ENCODE assay signal across 13 cellular contexts in the genomic region with DNA sequence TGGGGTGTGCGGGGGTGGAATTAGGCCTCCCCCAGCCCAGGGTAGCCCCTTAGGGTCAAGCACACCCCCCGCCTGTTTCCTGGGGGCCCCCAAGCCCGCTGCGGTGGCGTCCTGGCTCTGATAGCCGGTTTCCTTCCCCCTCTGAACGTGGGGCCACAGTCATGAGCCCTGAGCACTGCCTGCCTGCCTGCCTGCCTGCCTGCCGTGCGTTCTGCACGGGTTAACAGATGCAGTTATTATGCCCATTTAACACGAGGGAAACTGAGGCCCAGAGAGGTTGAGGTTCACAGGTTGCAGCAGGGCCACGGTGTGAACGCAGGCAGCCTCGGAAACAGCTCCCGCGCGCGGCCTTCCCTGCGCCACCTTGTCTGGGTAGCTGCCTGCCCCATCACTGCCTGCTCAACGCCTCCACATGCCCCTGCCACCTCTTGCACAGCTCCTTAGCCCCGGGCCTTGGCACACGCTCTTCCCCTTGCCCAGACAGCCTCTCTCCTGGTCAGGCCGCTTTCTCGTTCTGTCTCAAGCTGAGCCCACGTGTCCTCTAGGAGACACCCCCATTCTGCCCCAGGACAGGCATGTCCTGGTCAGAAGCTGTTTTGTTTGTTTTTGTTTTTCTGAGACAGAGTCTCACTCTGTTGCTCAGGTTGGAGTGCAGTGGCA. TPM values are rescaled to one million over a fixed set of nuclear protein-coding genes. Genes with fewer than 3 reads are reported as not detected.
DNase-seq lines count a peak whose midpoint lies in the region; ATAC-seq, FAIRE-seq and TF ChIP-seq lines count a peak whose summit lies in the region.
"Had no signal": no experiment of that assay in that cellular context is flagged by ENCODE, and none has a peak within 500 bp of the region (broad histone marks: within the 10 kb centered on the region; RNA-seq: fewer than 3 reads in every experiment).

No MANE protein-coding gene starts in this region.

- H3K27ac Mint-ChIP-seq in CD4-positive, CD25-positive, alpha-beta regulatory T cell = peak overlapping the region in 1 of 3 donors; percentile 94
- H3K27ac Mint-ChIP-seq in naive thymus-derived CD8-positive, alpha-beta T cell = peak overlapping the region in 5 of 10 donors; percentile 18 to 83 (median 69)

- H3K4me1 Mint-ChIP-seq in CD4-positive, CD25-positive, alpha-beta regulatory T cell = peaks cover 0 to 20% (median 5%) of the 10 kb centered on the region in 4 donors
- peaks cover 7 to 28% (median 19%) of the 10 kb centered on the region in 4 donors for H3K4me1 Mint-ChIP-seq in naive thymus-derived CD8-positive, alpha-beta T cell

- no peak overlapping the region for H3K4me3 ChIP-seq in CD4-positive, CD25-positive, alpha-beta regulatory T cell (ENCODE audit: low read depth, low read length)

- peaks cover 7% of the 10 kb centered on the region for H3K27me3 Mint-ChIP-seq in CD4-positive, CD25-positive, alpha-beta regulatory T cell
- peaks cover 0 to 8% (median 0%) of the 10 kb centered on the region in 5 donors for H3K27me3 Mint-ChIP-seq in naive thymus-derived CD8-positive, alpha-beta T cell

- no peaks in the 10 kb centered on the region for H3K36me3 ChIP-seq in CD4-positive, CD25-positive, alpha-beta regulatory T cell (ENCODE audit: control insufficient read depth, insufficient read depth, low read length)

- no peak for FAIRE-seq in H54 (lab: Jason Lieb, UNC)
- FAIRE-seq: D721Med had no signal

- H3K9me3 ChIP-seq in CD4-positive, CD25-positive, alpha-beta regulatory T cell (ENCODE audit: control insufficient read depth in 2 of 2, low read length in 2 of 2) = no peaks in the 10 kb centered on the region

- peak overlapping the region; percentile 78 to 84 (median 80) for H3K4me3 Mint-ChIP-seq in CD4-positive, CD25-positive, alpha-beta regulatory T cell
- peak overlapping the region; percentile 60 to 84 (median 70) for H3K4me3 Mint-ChIP-seq in naive thymus-derived CD8-positive, alpha-beta T cell

- H3K27me3 ChIP-seq in CD4-positive, CD25-positive, alpha-beta regulatory T cell (ENCODE audit: control insufficient read depth, insufficient read depth, low read length) = no peaks in the 10 kb centered on the region

- peaks cover 0 to 1% (median 0%) of the 10 kb centered on the region in 7 donors for H3K9me3 Mint-ChIP-seq in CD4-positive, CD25-positive, alpha-beta regulatory T cell
- H3K9me3 Mint-ChIP-seq in naive thymus-derived CD8-positive, alpha-beta T cell = no peaks in the 10 kb centered on the region

- no peaks in the 10 kb centered on the region for H3K36me3 Mint-ChIP-seq in CD4-positive, CD25-positive, alpha-beta regulatory T cell
- no peaks in the 10 kb centered on the region for H3K36me3 Mint-ChIP-seq in naive thymus-derived CD8-positive, alpha-beta T cell

- H3K27ac ChIP-seq in CD4-positive, CD25-positive, alpha-beta regulatory T cell (ENCODE audit: insufficient read depth, low read length, poor library complexity, severe bottlenecking) = no peak overlapping the region
- H3K27ac ChIP-seq: SK-N-MC had no signal

- TF ChIP-seq POLR2A in H54 (IDR thresholded peaks at IDR 0.05; ENCODE audit: low read depth, low read length) = no peak

- POLR2A ChIA-PET in naive thymus-derived CD8-positive, alpha-beta T cell (lab: Charles Lee) = interaction anchor here (1.0 to 1.9 kb wide), 4 partner anchors 12 to 134 kb away, joined by 3 to 6 read pairs (median 4); partner anchors contain the start of gene CIRBP

- no peak for ATAC-seq in CD4-positive, CD25-positive, alpha-beta regulatory T cell (ENCODE audit: low read depth in 2 of 2)
- no peak for ATAC-seq in naive thymus-derived CD8-positive, alpha-beta T cell
- ATAC-seq in GM19467 (IDR thresholded peaks at IDR 0.05; ENCODE audit: unreplicated experiment) = no peak

- in situ Hi-C loops in T47D (cut with HindIII; ENCODE audit: low pct_unique_long_range_greater_than_20kb, low sequenced_read_pairs) = no loop called here

- no peak for DNase-seq in CD4-positive, CD25-positive, alpha-beta regulatory T cell
- DNase-seq in Kasumi-1 (lab: John Stamatoyannopoulos, UW) (peak; percentile 15 to 17), T47D (ENCODE audit: low read depth in 1 of 2, low spot score in 1 of 2) (peak; percentile 87 to 98), T-helper 9 cell (no peak), H54 (ENCODE audit: insufficient read length, low spot score) (no peak), GM20000 (ENCODE audit: low spot score) (no peak)
- no peak for DNase-seq in naive thymus-derived CD8-positive, alpha-beta T cell
- DNase-seq: activated CD8-positive, alpha-beta memory T cell treated with anti-CD3 and anti-CD28 coated beads, Interleukin-2, amount 50 U/mL, for 48 hours; KBM-7; NCI-H2227 treated with DMSO at 0.1 percent for 48 hours had no signal

- no peak for TF ChIP-seq CTCF in GM20000 (IDR thresholded peaks at IDR 0.05; ENCODE audit: extremely low read depth, missing control alignments)

- H3K4me1 ChIP-seq in CD4-positive, CD25-positive, alpha-beta regulatory T cell (ENCODE audit: control insufficient read depth, insufficient read depth, low read length, poor library complexity, severe bottlenecking) = peaks cover 27% of the 10 kb centered on the region

RNA-seq across cellular contexts. Expression of gene GAMT, which starts 1.2 kb away (rescaled TPM):
- 6.7 TPM for total RNA-seq in CD4-positive, CD25-positive, alpha-beta regulatory T cell
- 10 to 100 TPM; 10.4 to 20.2 (median 14.2) TPM for polyA plus RNA-seq in CD4-positive, CD25-positive, alpha-beta regulatory T cell
- 10 to 100 TPM; 14.0 to 18.0 TPM for total RNA-seq in naive thymus-derived CD8-positive, alpha-beta T cell
- 10 to 100 TPM; 29.4 to 33.6 (median 30.7) TPM for polyA plus RNA-seq in naive thymus-derived CD8-positive, alpha-beta T cell

RNA-seq across cellular contexts. Expression of gene DAZAP1, which starts 4.8 kb away (rescaled TPM):
- 153 TPM for total RNA-seq in CD4-positive, CD25-positive, alpha-beta regulatory T cell
- 1 to 10 TPM; 2.4 to 5.3 (median 4.2) TPM for polyA plus RNA-seq in CD4-positive, CD25-positive, alpha-beta regulatory T cell
- 100 to 1,000 TPM; 166 TPM for total RNA-seq in naive thymus-derived CD8-positive, alpha-beta T cell
- polyA plus RNA-seq in naive thymus-derived CD8-positive, alpha-beta T cell = 1 to 10 TPM; 5.9 to 8.5 (median 7.5) TPM

RNA-seq across cellular contexts. Expression of gene NDUFS7, which starts 18.8 kb away (rescaled TPM):
- 58.3 TPM for total RNA-seq in CD4-positive, CD25-positive, alpha-beta regulatory T cell
- 100 to 1,000 TPM; 190 to 227 (median 215) TPM for polyA plus RNA-seq in CD4-positive, CD25-positive, alpha-beta regulatory T cell
- 10 to 100 TPM; 65.3 to 74.3 TPM for total RNA-seq in naive thymus-derived CD8-positive, alpha-beta T cell
- 100 to 1,000 TPM; 211 to 233 (median 215) TPM for polyA plus RNA-seq in naive thymus-derived CD8-positive, alpha-beta T cell

RNA-seq across cellular contexts. Expression of gene RPS15, which starts 35.7 kb away (rescaled TPM):
- total RNA-seq in CD4-positive, CD25-positive, alpha-beta regulatory T cell = 1,352 TPM
- polyA plus RNA-seq in CD4-positive, CD25-positive, alpha-beta regulatory T cell = 1,000 to 10,000 TPM; 2,869 to 3,453 (median 3,084) TPM
- 1,000 to 10,000 TPM; 1,886 to 1,928 TPM for total RNA-seq in naive thymus-derived CD8-positive, alpha-beta T cell
- polyA plus RNA-seq in naive thymus-derived CD8-positive, alpha-beta T cell = 1,000 to 10,000 TPM; 3,438 to 4,304 (median 3,489) TPM

RNA-seq across cellular contexts. Expression of gene APC2, which starts 47.4 kb away (rescaled TPM):
- total RNA-seq in CD4-positive, CD25-positive, alpha-beta regulatory T cell = 0.25 TPM
- under 1 TPM in 2 of 4 donors, not detected in 2; 0.06 to 0.07 TPM for polyA plus RNA-seq in CD4-positive, CD25-positive, alpha-beta regulatory T cell
- under 1 TPM; 0.08 to 0.29 TPM for total RNA-seq in naive thymus-derived CD8-positive, alpha-beta T cell
- polyA plus RNA-seq in naive thymus-derived CD8-positive, alpha-beta T cell = not detected

Comparison
In these comparisons a context has a peak if more than half of its experiments do, and no peak if none do; other contexts are left out.
1. DNase-seq: peak in Kasumi-1 (2 of 2) and T47D (2 of 2); none in CD4-positive, CD25-positive, alpha-beta regulatory T cell (0 of 3), naive thymus-derived CD8-positive, alpha-beta T cell (0 of 10), T-helper 9 cell (single experiment), H54 (single experiment) and GM20000 (single experiment).